ENCODE assay signal across 1 cellular context in the genomic region with DNA sequence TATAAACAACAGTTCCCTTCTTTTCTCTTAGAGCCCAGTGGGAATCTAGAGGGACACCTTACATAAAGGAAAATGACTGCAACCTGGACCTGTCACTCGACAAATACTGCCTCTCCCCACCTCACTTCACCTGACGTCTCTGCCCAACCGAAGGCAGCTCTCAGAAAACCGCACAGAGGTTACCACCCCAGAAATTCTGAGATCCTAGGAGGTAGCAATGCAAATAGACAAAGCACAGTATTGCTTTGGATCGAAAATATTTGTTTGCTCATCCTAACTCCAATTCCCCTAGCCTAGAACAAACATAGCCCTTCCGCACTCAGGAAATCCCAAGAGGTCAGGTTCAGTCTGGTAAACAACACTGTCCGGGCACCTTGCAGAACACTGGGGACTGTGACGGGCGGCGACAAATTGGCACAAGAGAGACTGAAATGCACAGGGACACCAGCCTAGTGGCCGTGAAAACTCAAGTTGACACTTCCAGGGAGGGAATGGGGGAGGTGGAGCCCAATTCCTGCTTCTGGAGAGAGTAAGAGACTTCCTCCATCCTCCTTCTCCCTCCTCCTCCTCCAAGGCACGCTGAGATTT.
TF ChIP-seq lines count a peak whose summit lies in the region.

No MANE protein-coding gene starts in this region.

TF ChIP-seq in HepG2, 621 proteins besides CTCF, POLR2A, EP300 and RAD21 (continued from another document and continues in another):
- TF ChIP-seq, protein P1, sequence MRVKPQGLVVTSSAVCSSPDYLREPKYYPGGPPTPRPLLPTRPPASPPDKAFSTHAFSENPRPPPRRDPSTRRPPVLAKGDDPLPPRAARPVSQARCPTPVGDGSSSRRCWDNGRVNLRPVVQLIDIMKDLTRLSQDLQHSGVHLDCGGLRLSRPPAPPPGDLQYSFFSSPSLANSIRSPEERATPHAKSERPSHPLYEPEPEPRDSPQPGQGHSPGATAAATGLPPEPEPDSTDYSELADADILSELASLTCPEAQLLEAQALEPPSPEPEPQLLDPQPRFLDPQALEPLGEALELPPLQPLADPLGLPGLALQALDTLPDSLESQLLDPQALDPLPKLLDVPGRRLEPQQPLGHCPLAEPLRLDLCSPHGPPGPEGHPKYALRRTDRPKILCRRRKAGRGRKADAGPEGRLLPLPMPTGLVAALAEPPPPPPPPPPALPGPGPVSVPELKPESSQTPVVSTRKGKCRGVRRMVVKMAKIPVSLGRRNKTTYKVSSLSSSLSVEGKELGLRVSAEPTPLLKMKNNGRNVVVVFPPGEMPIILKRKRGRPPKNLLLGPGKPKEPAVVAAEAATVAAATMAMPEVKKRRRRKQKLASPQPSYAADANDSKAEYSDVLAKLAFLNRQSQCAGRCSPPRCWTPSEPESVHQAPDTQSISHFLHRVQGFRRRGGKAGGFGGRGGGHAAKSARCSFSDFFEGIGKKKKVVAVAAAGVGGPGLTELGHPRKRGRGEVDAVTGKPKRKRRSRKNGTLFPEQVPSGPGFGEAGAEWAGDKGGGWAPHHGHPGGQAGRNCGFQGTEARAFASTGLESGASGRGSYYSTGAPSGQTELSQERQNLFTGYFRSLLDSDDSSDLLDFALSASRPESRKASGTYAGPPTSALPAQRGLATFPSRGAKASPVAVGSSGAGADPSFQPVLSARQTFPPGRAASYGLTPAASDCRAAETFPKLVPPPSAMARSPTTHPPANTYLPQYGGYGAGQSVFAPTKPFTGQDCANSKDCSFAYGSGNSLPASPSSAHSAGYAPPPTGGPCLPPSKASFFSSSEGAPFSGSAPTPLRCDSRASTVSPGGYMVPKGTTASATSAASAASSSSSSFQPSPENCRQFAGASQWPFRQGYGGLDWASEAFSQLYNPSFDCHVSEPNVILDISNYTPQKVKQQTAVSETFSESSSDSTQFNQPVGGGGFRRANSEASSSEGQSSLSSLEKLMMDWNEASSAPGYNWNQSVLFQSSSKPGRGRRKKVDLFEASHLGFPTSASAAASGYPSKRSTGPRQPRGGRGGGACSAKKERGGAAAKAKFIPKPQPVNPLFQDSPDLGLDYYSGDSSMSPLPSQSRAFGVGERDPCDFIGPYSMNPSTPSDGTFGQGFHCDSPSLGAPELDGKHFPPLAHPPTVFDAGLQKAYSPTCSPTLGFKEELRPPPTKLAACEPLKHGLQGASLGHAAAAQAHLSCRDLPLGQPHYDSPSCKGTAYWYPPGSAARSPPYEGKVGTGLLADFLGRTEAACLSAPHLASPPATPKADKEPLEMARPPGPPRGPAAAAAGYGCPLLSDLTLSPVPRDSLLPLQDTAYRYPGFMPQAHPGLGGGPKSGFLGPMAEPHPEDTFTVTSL (CRISPR knock-in tag; IDR thresholded peaks at IDR 0.05; ENCODE audit: borderline replicate concordance): peak; percentile 97; the same call in 1 of the 2 replicates
- no peak for TF ChIP-seq ZNF615 (CRISPR knock-in tag; IDR thresholded peaks at IDR 0.05; ENCODE audit: borderline replicate concordance)
- TF ChIP-seq ZNF501 (CRISPR knock-in tag; IDR thresholded peaks at IDR 0.05): no peak
- TF ChIP-seq, protein P2, sequence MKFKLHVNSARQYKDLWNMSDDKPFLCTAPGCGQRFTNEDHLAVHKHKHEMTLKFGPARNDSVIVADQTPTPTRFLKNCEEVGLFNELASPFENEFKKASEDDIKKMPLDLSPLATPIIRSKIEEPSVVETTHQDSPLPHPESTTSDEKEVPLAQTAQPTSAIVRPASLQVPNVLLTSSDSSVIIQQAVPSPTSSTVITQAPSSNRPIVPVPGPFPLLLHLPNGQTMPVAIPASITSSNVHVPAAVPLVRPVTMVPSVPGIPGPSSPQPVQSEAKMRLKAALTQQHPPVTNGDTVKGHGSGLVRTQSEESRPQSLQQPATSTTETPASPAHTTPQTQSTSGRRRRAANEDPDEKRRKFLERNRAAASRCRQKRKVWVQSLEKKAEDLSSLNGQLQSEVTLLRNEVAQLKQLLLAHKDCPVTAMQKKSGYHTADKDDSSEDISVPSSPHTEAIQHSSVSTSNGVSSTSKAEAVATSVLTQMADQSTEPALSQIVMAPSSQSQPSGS (CRISPR knock-in tag; IDR thresholded peaks at IDR 0.05): peak; percentile 16; the same call in 1 of the 2 replicates
- TF ChIP-seq, protein P3, sequence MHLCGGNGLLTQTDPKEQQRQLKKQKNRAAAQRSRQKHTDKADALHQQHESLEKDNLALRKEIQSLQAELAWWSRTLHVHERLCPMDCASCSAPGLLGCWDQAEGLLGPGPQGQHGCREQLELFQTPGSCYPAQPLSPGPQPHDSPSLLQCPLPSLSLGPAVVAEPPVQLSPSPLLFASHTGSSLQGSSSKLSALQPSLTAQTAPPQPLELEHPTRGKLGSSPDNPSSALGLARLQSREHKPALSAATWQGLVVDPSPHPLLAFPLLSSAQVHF (CRISPR knock-in tag; IDR thresholded peaks at IDR 0.05): no peak
- TF ChIP-seq ISL2 (CRISPR knock-in tag; IDR thresholded peaks at IDR 0.05): peak; percentile 75; the same call in 1 of the 2 replicates
- no peak for TF ChIP-seq RFX1 (IDR thresholded peaks at IDR 0.05)
- TF ChIP-seq, protein P4, sequence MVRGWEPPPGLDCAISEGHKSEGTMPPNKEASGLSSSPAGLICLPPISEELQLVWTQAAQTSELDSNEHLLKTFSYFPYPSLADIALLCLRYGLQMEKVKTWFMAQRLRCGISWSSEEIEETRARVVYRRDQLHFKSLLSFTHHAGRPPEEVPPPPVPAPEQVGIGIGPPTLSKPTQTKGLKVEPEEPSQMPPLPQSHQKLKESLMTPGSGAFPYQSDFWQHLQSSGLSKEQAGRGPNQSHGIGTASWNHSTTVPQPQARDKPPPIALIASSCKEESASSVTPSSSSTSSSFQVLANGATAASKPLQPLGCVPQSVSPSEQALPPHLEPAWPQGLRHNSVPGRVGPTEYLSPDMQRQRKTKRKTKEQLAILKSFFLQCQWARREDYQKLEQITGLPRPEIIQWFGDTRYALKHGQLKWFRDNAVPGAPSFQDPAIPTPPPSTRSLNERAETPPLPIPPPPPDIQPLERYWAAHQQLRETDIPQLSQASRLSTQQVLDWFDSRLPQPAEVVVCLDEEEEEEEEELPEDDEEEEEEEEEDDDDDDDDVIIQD (CRISPR knock-in tag; IDR thresholded peaks at IDR 0.05; ENCODE audit: low read depth): peak; percentile 95
- TF ChIP-seq ZNF232 (CRISPR knock-in tag; IDR thresholded peaks at IDR 0.05; ENCODE audit: borderline replicate concordance): no peak
- TF ChIP-seq ZNF878 (CRISPR knock-in tag; IDR thresholded peaks at IDR 0.05): peak; percentile 91
- TF ChIP-seq ZNF761 (CRISPR knock-in tag; conservative IDR thresholded peaks at IDR 0.05): no peak
- no peak for TF ChIP-seq FLYWCH1 (CRISPR knock-in tag; IDR thresholded peaks at IDR 0.05)
- peak; percentile 89 for TF ChIP-seq HIVEP1 (CRISPR knock-in tag; IDR thresholded peaks at IDR 0.05)
- peak; percentile 73; the same call in 1 of the 2 replicates for TF ChIP-seq ZNF614 (CRISPR knock-in tag; IDR thresholded peaks at IDR 0.05; ENCODE audit: borderline replicate concordance)
- TF ChIP-seq ZNF264 (CRISPR knock-in tag; IDR thresholded peaks at IDR 0.05): no peak
- no peak for TF ChIP-seq ZNF660 (CRISPR knock-in tag; IDR thresholded peaks at IDR 0.05; ENCODE audit: borderline replicate concordance, low read depth)
- TF ChIP-seq, protein P5, sequence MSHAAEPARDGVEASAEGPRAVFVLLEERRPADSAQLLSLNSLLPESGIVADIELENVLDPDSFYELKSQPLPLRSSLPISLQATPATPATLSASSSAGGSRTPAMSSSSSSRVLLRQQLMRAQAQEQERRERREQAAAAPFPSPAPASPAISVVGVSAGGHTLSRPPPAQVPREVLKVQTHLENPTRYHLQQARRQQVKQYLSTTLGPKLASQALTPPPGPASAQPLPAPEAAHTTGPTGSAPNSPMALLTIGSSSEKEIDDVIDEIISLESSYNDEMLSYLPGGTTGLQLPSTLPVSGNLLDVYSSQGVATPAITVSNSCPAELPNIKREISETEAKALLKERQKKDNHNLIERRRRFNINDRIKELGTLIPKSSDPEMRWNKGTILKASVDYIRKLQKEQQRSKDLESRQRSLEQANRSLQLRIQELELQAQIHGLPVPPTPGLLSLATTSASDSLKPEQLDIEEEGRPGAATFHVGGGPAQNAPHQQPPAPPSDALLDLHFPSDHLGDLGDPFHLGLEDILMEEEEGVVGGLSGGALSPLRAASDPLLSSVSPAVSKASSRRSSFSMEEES (CRISPR knock-in tag; IDR thresholded peaks at IDR 0.05): peak; percentile 68; the same call in 1 of the 2 replicates
- TF ChIP-seq NFKBIZ (CRISPR knock-in tag; IDR thresholded peaks at IDR 0.05): peak; percentile 68; the same call in 1 of the 2 replicates
- no peak for TF ChIP-seq ZNF24 (IDR thresholded peaks at IDR 0.05)
- peak; percentile 55; the same call in 1 of the 2 replicates for TF ChIP-seq FOSL2 (CRISPR knock-in tag; IDR thresholded peaks at IDR 0.05)
- TF ChIP-seq DNMT1 (CRISPR knock-in tag; IDR thresholded peaks at IDR 0.05): no peak
- no peak for TF ChIP-seq U2AF2 (IDR thresholded peaks at IDR 0.05; ENCODE audit: low read depth, low read length)
- TF ChIP-seq TRIM24 (CRISPR knock-in tag; IDR thresholded peaks at IDR 0.05): 0 out of 2 replicates have a peak, but pooled peaks have one; percentile 63
- peak; percentile 74; the same call in 1 of the 2 replicates for TF ChIP-seq ZBTB20 (CRISPR knock-in tag; IDR thresholded peaks at IDR 0.05; ENCODE audit: borderline replicate concordance, low read depth)
- TF ChIP-seq HNRNPH1 (optimal IDR thresholded peaks at IDR 0.05; ENCODE audit: low read depth, low read length): no peak
- TF ChIP-seq, protein P6, sequence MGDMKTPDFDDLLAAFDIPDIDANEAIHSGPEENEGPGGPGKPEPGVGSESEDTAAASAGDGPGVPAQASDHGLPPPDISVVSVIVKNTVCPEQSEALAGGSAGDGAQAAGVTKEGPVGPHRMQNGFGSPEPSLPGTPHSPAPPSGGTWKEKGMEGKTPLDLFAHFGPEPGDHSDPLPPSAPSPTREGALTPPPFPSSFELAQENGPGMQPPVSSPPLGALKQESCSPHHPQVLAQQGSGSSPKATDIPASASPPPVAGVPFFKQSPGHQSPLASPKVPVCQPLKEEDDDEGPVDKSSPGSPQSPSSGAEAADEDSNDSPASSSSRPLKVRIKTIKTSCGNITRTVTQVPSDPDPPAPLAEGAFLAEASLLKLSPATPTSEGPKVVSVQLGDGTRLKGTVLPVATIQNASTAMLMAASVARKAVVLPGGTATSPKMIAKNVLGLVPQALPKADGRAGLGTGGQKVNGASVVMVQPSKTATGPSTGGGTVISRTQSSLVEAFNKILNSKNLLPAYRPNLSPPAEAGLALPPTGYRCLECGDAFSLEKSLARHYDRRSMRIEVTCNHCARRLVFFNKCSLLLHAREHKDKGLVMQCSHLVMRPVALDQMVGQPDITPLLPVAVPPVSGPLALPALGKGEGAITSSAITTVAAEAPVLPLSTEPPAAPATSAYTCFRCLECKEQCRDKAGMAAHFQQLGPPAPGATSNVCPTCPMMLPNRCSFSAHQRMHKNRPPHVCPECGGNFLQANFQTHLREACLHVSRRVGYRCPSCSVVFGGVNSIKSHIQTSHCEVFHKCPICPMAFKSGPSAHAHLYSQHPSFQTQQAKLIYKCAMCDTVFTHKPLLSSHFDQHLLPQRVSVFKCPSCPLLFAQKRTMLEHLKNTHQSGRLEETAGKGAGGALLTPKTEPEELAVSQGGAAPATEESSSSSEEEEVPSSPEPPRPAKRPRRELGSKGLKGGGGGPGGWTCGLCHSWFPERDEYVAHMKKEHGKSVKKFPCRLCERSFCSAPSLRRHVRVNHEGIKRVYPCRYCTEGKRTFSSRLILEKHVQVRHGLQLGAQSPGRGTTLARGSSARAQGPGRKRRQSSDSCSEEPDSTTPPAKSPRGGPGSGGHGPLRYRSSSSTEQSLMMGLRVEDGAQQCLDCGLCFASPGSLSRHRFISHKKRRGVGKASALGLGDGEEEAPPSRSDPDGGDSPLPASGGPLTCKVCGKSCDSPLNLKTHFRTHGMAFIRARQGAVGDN (CRISPR knock-in tag; IDR thresholded peaks at IDR 0.05): no peak
- TF ChIP-seq KLF12 (CRISPR knock-in tag; IDR thresholded peaks at IDR 0.05; ENCODE audit: borderline replicate concordance): 0 out of 2 replicates have a peak, but pooled peaks have one; percentile 1
- peak; percentile 77; the same call in 1 of the 2 replicates for TF ChIP-seq CBX5 (CRISPR knock-in tag; IDR thresholded peaks at IDR 0.05; ENCODE audit: borderline replicate concordance)
- TF ChIP-seq PTBP1 (IDR thresholded peaks at IDR 0.05; ENCODE audit: low read depth, low read length, poor library complexity, severe bottlenecking): no peak
- TF ChIP-seq, protein P7, sequence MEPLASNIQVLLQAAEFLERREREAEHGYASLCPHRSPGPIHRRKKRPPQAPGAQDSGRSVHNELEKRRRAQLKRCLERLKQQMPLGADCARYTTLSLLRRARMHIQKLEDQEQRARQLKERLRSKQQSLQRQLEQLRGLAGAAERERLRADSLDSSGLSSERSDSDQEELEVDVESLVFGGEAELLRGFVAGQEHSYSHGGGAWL (CRISPR knock-in tag; IDR thresholded peaks at IDR 0.05): no peak
- TF ChIP-seq ZNF124 (CRISPR knock-in tag; IDR thresholded peaks at IDR 0.05): 0 out of 2 replicates have a peak, but pooled peaks have one; percentile 10
- TF ChIP-seq, protein P8, sequence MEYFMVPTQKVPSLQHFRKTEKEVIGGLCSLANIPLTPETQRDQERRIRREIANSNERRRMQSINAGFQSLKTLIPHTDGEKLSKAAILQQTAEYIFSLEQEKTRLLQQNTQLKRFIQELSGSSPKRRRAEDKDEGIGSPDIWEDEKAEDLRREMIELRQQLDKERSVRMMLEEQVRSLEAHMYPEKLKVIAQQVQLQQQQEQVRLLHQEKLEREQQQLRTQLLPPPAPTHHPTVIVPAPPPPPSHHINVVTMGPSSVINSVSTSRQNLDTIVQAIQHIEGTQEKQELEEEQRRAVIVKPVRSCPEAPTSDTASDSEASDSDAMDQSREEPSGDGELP (IDR thresholded peaks at IDR 0.05; ENCODE audit: borderline replicate concordance, low read depth): 0 out of 2 replicates have a peak, but pooled peaks have one; percentile 25
- peak; percentile 98 for TF ChIP-seq RARA (CRISPR knock-in tag; IDR thresholded peaks at IDR 0.05)
- TF ChIP-seq, protein P9, sequence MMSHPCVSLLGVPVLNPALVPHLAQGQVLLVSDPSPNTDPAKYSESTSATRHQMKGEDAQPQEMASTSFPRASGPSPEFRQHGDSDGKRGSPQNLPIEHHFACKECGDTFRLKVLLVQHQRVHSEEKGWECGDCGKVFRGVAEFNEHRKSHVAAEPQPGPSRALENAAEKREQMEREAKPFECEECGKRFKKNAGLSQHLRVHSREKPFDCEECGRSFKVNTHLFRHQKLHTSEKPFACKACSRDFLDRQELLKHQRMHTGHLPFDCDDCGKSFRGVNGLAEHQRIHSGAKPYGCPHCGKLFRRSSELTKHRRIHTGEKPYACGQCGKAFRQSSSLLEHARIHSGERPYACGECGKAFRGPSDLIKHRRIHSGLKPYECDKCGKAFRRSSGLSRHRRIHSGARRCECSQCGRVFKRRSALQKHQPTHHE (CRISPR knock-in tag; IDR thresholded peaks at IDR 0.05; ENCODE audit: borderline replicate concordance): no peak
- TF ChIP-seq ZNF136 (CRISPR knock-in tag; IDR thresholded peaks at IDR 0.05; ENCODE audit: low read depth): no peak
- TF ChIP-seq FOXA1 (IDR thresholded peaks at IDR 0.05): peak; percentile 88
- TF ChIP-seq FOXA1 (CRISPR knock-in tag; IDR thresholded peaks at IDR 0.05): peak; percentile 97
- peak; percentile 84 for TF ChIP-seq SALL1 (CRISPR knock-in tag; IDR thresholded peaks at IDR 0.05)
- peak; percentile 30; the same call in 1 of the 2 replicates for TF ChIP-seq KAT2B (IDR thresholded peaks at IDR 0.05; ENCODE audit: borderline replicate concordance, low read depth, low read length)
- TF ChIP-seq RXRA (CRISPR knock-in tag; IDR thresholded peaks at IDR 0.05): peak; percentile 78; the same call in 1 of the 2 replicates
- TF ChIP-seq ASH2L (IDR thresholded peaks at IDR 0.05; ENCODE audit: insufficient read length, low read depth, low read length): no peak
- TF ChIP-seq RFXANK (CRISPR knock-in tag; IDR thresholded peaks at IDR 0.05): no peak
- no peak for TF ChIP-seq ZNF850 (CRISPR knock-in tag; conservative IDR thresholded peaks at IDR 0.05)
- TF ChIP-seq ZNF441 (CRISPR knock-in tag; IDR thresholded peaks at IDR 0.05; ENCODE audit: borderline replicate concordance): 0 out of 2 replicates have a peak, but pooled peaks have one; percentile 62
- 0 out of 2 replicates have a peak, but pooled peaks have one; percentile 72 for TF ChIP-seq NKX3-1 (CRISPR knock-in tag; IDR thresholded peaks at IDR 0.05)
